8 cellular contexts compared by ENCODE assay signal in the genomic region with DNA sequence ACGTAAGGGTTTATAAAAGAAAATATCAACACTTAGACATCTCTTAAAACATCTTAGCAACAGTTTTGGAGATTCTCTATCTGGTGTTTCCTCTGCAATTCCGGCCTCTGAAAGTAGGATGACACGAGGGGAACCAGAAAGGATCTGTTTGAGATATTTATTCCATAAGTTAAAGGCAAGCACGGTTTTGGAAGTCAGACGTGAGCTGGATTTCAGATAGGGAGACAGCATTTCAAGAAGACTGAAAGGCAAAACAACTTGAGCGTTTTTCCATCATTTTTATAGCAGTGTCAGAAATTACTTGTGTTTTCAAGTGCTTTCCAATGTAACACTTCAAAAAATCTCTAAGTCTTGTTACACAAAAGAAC. TPM values are rescaled to one million over a fixed set of nuclear protein-coding genes. Genes with fewer than 3 reads are reported as not detected.
DNase-seq lines count a peak whose midpoint lies in the region; ATAC-seq and TF ChIP-seq lines count a peak whose summit lies in the region.

No MANE protein-coding gene starts in this region.

- DNase-seq in ELR (ENCODE audit: low read depth) (peak; percentile 48), NCI-H69 (lab: John Stamatoyannopoulos, UW) (peak; percentile 66), mucosa of descending colon (no peak), NCI-H187 treated with DMSO at 0.1 percent for 48 hours (lab: John Stamatoyannopoulos, UW) (no peak)

- intact Hi-C loops in mucosa of descending colon (cut with DNase I, micrococcal nuclease) = no loop called here

- H3K4me3 ChIP-seq in duodenal mucosa (ENCODE audit: low read depth in 1 of 2, low read length in 2 of 2) = peak overlapping the region; percentile 79 to 82
- peak overlapping the region; percentile 79 for H3K4me3 ChIP-seq in neuron (ENCODE audit: low read length)
- no peak overlapping the region for H3K4me3 ChIP-seq in mucosa of descending colon

- TF ChIP-seq CTCF in mucosa of descending colon (IDR thresholded peaks at IDR 0.05) = no peak

- H3K9me3 ChIP-seq in duodenal mucosa (ENCODE audit: control insufficient read depth in 1 of 2, low read length in 2 of 2) = no peaks in the 10 kb centered on the region
- H3K9me3 ChIP-seq in neuron (ENCODE audit: low read length) = no peaks in the 10 kb centered on the region
- no peaks in the 10 kb centered on the region for H3K9me3 ChIP-seq in mucosa of descending colon

- H3K27me3 ChIP-seq in duodenal mucosa (ENCODE audit: control insufficient read depth in 1 of 2, insufficient read depth in 2 of 2, low read length in 2 of 2) (no peaks in the 10 kb centered on the region), neuron (ENCODE audit: insufficient read depth, low read length) (peaks cover 6% of the 10 kb centered on the region)

- peak overlapping the region; percentile 60 for H2AFZ ChIP-seq in neuron (ENCODE audit: low read depth, low read length)

- H3K36me3 ChIP-seq in duodenal mucosa (ENCODE audit: control insufficient read depth in 1 of 2, insufficient read depth in 2 of 2, low read length in 2 of 2) (no peaks in the 10 kb centered on the region), neuron (ENCODE audit: insufficient read depth, low read length) (no peaks in the 10 kb centered on the region), mucosa of descending colon (ENCODE audit: low read depth) (no peaks in the 10 kb centered on the region)

- peaks cover 3 to 13% of the 10 kb centered on the region in 2 donors for H3K4me1 ChIP-seq in duodenal mucosa (ENCODE audit: control insufficient read depth in 1 of 2, insufficient read depth in 2 of 2, low read length in 2 of 2)
- H3K4me1 ChIP-seq in neuron (ENCODE audit: insufficient read depth, low read length) = peaks cover 6% of the 10 kb centered on the region
- peaks cover 4% of the 10 kb centered on the region for H3K4me1 ChIP-seq in mucosa of descending colon (ENCODE audit: low read depth)

- H3K27ac ChIP-seq in duodenal mucosa (ENCODE audit: low read depth, low read length) = peak overlapping the region; percentile 24

- H3K9ac ChIP-seq in duodenal mucosa (ENCODE audit: low read depth in 1 of 2, low read length in 2 of 2) = peak overlapping the region in 1 of 2 donors; percentile 42

- ATAC-seq in HG03108 (IDR thresholded peaks at IDR 0.05; ENCODE audit: unreplicated experiment) = no peak
- no peak for ATAC-seq in mucosa of descending colon
- ATAC-seq in GM18498 (IDR thresholded peaks at IDR 0.05; ENCODE audit: unreplicated experiment) = no peak

RNA-seq across cellular contexts. Expression of gene BTN3A2, which starts 52.9 kb away (rescaled TPM):
- 10 to 100 TPM; 48.0 to 55.1 (median 48.7) TPM for total RNA-seq in mucosa of descending colon

Comparison
In these comparisons a context has a peak if more than half of its experiments do, and no peak if none do; other contexts are left out.
1. DNase-seq: peak in ELR (single experiment) and NCI-H69 (single experiment); none in mucosa of descending colon (0 of 3) and NCI-H187 treated with DMSO at 0.1 percent for 48 hours (single experiment).